10 cellular contexts compared by ENCODE assay signal in the genomic region with DNA sequence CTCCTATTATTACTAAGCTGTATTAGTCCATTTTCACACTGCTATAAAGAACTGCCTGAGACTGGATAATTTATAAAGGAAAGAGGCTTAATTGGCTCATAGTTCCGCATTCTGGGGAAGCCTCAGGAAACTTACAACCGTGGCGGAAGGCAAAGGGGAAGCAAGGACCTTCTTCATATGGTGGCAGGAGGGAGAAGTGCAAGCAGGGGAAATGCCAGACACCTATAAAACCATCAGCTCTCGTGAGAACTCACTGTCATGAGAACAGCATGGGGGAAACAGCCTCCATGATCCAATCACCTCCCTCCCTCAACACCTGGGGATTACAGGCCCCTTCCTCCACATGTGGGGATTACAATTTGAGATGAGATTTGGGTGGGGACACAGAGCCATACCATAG. TPM values are rescaled to one million over a fixed set of nuclear protein-coding genes. Genes with fewer than 3 reads are reported as not detected.
A peak's percentile ranks its signal among the peaks of the same experiment; 100 is the strongest.
DNase-seq lines count a peak whose midpoint lies in the region; ATAC-seq, FAIRE-seq and TF ChIP-seq lines count a peak whose summit lies in the region.
"Not testable (repeated sequence)": the region's sequence is repeated elsewhere in the genome, so short reads cannot be mapped to it uniquely, and the experiment has no call there.
"Had no signal": no experiment of that assay in that cellular context is flagged by ENCODE, and none has a peak within 500 bp of the region (broad histone marks: within the 10 kb centered on the region; RNA-seq: fewer than 3 reads in every experiment).

No MANE protein-coding gene starts in this region.

- not testable (repeated sequence) for TF ChIP-seq RAD21 in HepG2 (CRISPR knock-in tag; IDR thresholded peaks at IDR 0.05)

- CTCF ChIA-PET in HepG2 (lab: Yijun Ruan, JAX; ENCODE audit: low intra/inter-chr PET ratio, low total read pairs), result not testable (repeated sequence)

- not testable (repeated sequence) for H3K9me3 ChIP-seq in Karpas-422 (ENCODE audit: low read length); HepG2 (ENCODE audit: low read length)

- not testable (repeated sequence) for H2AFZ ChIP-seq in Karpas-422 (ENCODE audit: low read length); HepG2 (ENCODE audit: low read length)

- in situ Hi-C loops in HepG2 (cut with HindIII; ENCODE audit: extremely low pct_ligation_motif_present, low pct_unique_long_range_greater_than_20kb), result loop anchor here (10.0 kb wide), 1 partner anchor 443 kb away; no protein-coding TSS in a partner anchor

- 47% methylated on average over 4 of the region's 4 CpGs for WGBS in HepG2 (ENCODE audit: low lambda C conversion rate)

- not testable (repeated sequence) for TF ChIP-seq CTCF in HepG2 (CRISPR knock-in tag; IDR thresholded peaks at IDR 0.05)

- not testable (repeated sequence) for BruUV-seq in HepG2 (replicated peaks; lab: Mats Ljungman, UMichigan)

- H3K36me3 ChIP-seq in Karpas-422 (ENCODE audit: insufficient read depth, low read length); HepG2 (replicated peaks in 1 of 2; ENCODE audit: control insufficient read depth in 1 of 2, insufficient read depth in 2 of 2, low read length in 2 of 2): not testable (repeated sequence)

- TF ChIP-seq EP300 in HepG2 (IDR thresholded peaks at IDR 0.05; ENCODE audit: low read depth in 2 of 2, low read length in 2 of 2); HepG2 (CRISPR knock-in tag; IDR thresholded peaks at IDR 0.05; ENCODE audit: borderline replicate concordance): not testable (repeated sequence)

- intact Hi-C loops in HepG2 (cut with micrococcal nuclease; ENCODE audit: unreplicated experiment), result loop anchor here (1.0 kb wide), 1 partner anchor 210 kb away; no protein-coding TSS in a partner anchor

- H3K4me2 ChIP-seq in Karpas-422 (ENCODE audit: low read depth, low read length, poor library complexity, severe bottlenecking); HepG2 (ENCODE audit: low read depth, low read length): not testable (repeated sequence)

- H3K4me3 ChIP-seq in Karpas-422 (ENCODE audit: low read length); HepG2 (replicated peaks in 1 of 3; ENCODE audit: insufficient read depth in 1 of 3, low read depth in 2 of 3, low read length in 3 of 3): not testable (repeated sequence)

- FAIRE-seq in HepG2 (lab: Jason Lieb, UNC), result peak; percentile 56

- POLR2A ChIA-PET in HepG2 (lab: Yijun Ruan, JAX), result not testable (repeated sequence)

- peak; percentile 77 for DNase-seq in CD1c-positive myeloid dendritic cell (ENCODE audit: extremely low spot score)
- DNase-seq in Karpas-422, result peak; percentile 40
- peak; percentile 68 for DNase-seq in MV-4-11 (lab: John Stamatoyannopoulos, UW)
- DNase-seq in NOMO-1 treated with dmso at 0.1 percent for 144 hours (lab: John Stamatoyannopoulos, UW; ENCODE audit: unreplicated experiment), result peak; percentile 64
- peak; percentile 66 for DNase-seq in SKM-1 treated with dmso at 0.1 percent for 144 hours (lab: John Stamatoyannopoulos, UW; ENCODE audit: unreplicated experiment)
- DNase-seq in HepG2 (ENCODE audit: low spot score), result peak; percentile 16

- not testable (repeated sequence) for H4K20me1 ChIP-seq in Karpas-422 (ENCODE audit: insufficient read depth, low read depth, low read length); HepG2 (ENCODE audit: insufficient read depth, low read length)

- not testable (repeated sequence) for H3K79me2 ChIP-seq in Karpas-422 (ENCODE audit: low read length); HepG2 (ENCODE audit: insufficient read depth, low read length)

- not testable (repeated sequence) for H3K9me2 ChIP-seq in Karpas-422 (replicated peaks; ENCODE audit: insufficient read depth, low read length)

- TF ChIP-seq POLR2A in HepG2 (IDR thresholded peaks at IDR 0.05; ENCODE audit: insufficient read depth in 1 of 2, low read depth in 2 of 2, low read length in 2 of 2), result not testable (repeated sequence)

- not testable (repeated sequence) for ATAC-seq in HepG2

- H3K9ac ChIP-seq in Karpas-422 (ENCODE audit: low read length); HepG2 (ENCODE audit: insufficient read depth, low read depth, low read length): not testable (repeated sequence)

- H3K4me1 ChIP-seq in Karpas-422 (ENCODE audit: low read length), result not testable (repeated sequence)
- H3K4me1 ChIP-seq in HepG2 (ENCODE audit: insufficient read depth, low read length), result peaks cover 43% of the 10 kb centered on the region

- not testable (repeated sequence) for H3K27me3 ChIP-seq in Karpas-422 (ENCODE audit: low read length); HepG2 (ENCODE audit: control insufficient read depth in 1 of 2, insufficient read depth in 2 of 2, low read length in 2 of 2)

- not testable (repeated sequence) for H3K27ac ChIP-seq in Karpas-422 (ENCODE audit: low read length); HepG2 (ENCODE audit: extremely low read length, insufficient read depth, low read length)

RNA-seq across cellular contexts. Expression of a gene that starts 47.9 kb away (rescaled TPM):
- not detected in 2 replicates for total RNA-seq in Karpas-422 (2014; rRNA removed; shearing (Covaris generic); ENCODE audit: low replicate concordance)
- total RNA-seq in HepG2 (2016; rRNA removed; fragmentation: Illumina TruSeq; extraction: Trizol), result not detected in 2 replicates
- total RNA-seq in HepG2 (2016; cell fraction: cytosol; rRNA removed; fragmentation: Illumina TruSeq; extraction: Trizol; ENCODE audit: low read depth), result not detected in 2 replicates
- not detected in 2 replicates for total RNA-seq in HepG2 (2016; cell fraction: insoluble cytoplasmic fraction; rRNA removed; fragmentation: Illumina TruSeq; extraction: Trizol)
- not detected in 2 replicates for total RNA-seq in HepG2 (2016; cell fraction: membrane; rRNA removed; fragmentation: Illumina TruSeq; extraction: Trizol)
- total RNA-seq in HepG2 (2016; cell fraction: nucleus; rRNA removed; fragmentation: Illumina TruSeq; extraction: Trizol), result not detected in 2 replicates
- not detected in 2 replicates for polyA plus RNA-seq in HepG2 (2011; rRNA removed)
- polyA plus RNA-seq in HepG2 (2011; cell fraction: cytosol; rRNA removed), result not detected in 2 replicates
- polyA plus RNA-seq in HepG2 (2011; cell fraction: nucleus; rRNA removed), result not detected in 2 replicates
- polyA plus RNA-seq in HepG2 (2012), result not detected in 2 replicates
- not detected in 2 replicates for polyA plus RNA-seq in HepG2 (2016; cell fraction: cytosol; fragmentation: Illumina TruSeq; extraction: Trizol; ENCODE audit: low read depth)
- polyA plus RNA-seq in HepG2 (2016; cell fraction: insoluble cytoplasmic fraction; fragmentation: Illumina TruSeq; extraction: Trizol; ENCODE audit: low read depth), result not detected in 2 replicates
- polyA plus RNA-seq in HepG2 (2016; cell fraction: membrane; fragmentation: Illumina TruSeq; extraction: Trizol; ENCODE audit: low read depth), result not detected in 2 replicates
- polyA plus RNA-seq in HepG2 (2016; cell fraction: nucleus; fragmentation: Illumina TruSeq; extraction: Trizol; ENCODE audit: insufficient read depth, low read depth), result not detected in 2 replicates
- 0.16 TPM in 1 of 2 replicates, not detected in the other for polyA minus RNA-seq in HepG2 (2011; rRNA and poly(A)+ RNA removed; ENCODE audit: low replicate concordance)
- not detected in 2 replicates for polyA minus RNA-seq in HepG2 (2011; cell fraction: cytosol; rRNA and poly(A)+ RNA removed)
- polyA minus RNA-seq in HepG2 (2011; cell fraction: nucleus; rRNA and poly(A)+ RNA removed), result not detected in 2 replicates
- total RNA-seq: CD4-positive, CD25-positive, alpha-beta regulatory T cell; GM12878; H4; HFFc6 had no signal
- polyA plus RNA-seq: CD4-positive, CD25-positive, alpha-beta regulatory T cell had no signal

Comparison
In these comparisons a context has a peak if more than half of its experiments do, and no peak if none do; other contexts are left out.
1. DNase-seq: peak in every context shown above with its lines; median percentile 77 in CD1c-positive myeloid dendritic cell; 68 in MV-4-11; 66 in SKM-1 treated with dmso at 0.1 percent for 144 hours; 64 in NOMO-1 treated with dmso at 0.1 percent for 144 hours; 40 in Karpas-422; 16 in HepG2.